In genomic region chr4:80324171-80324570, GRCh38 we compare ENCODE assay signal across 30 cellular contexts.
"Had no signal": no experiment of that assay in that cellular context is flagged by ENCODE, and none has a peak within 500 bp of the region (broad histone marks: within the 10 kb centered on the region; RNA-seq: fewer than 3 reads in every experiment).

No MANE protein-coding gene starts in this region.

- H3K27ac ChIP-seq: adrenal gland, ascending aorta, body of pancreas, brain microvascular endothelial cell, breast epithelium, cardiac muscle cell had no signal

- DNase-seq: activated effector memory CD4-positive, alpha-beta T cell treated with anti-CD3 and anti-CD28 coated beads, Interleukin-2, amount 50 U/mL, for 16 hours; activated effector memory CD4-positive, alpha-beta T cell treated with Interleukin-2 at 50 U/mL for 16 hours; activated gamma-delta T cell; activated gamma-delta T cell treated with Interleukin-2 at 50 U/mL for 16 hours; activated naive CD4-positive, alpha-beta T cell; activated naive CD4-positive, alpha-beta T cell treated with anti-CD3 and anti-CD28 coated beads for 36 hours; activated naive CD4-positive, alpha-beta T cell treated with anti-CD3 and anti-CD28 coated beads, Interleukin-2, amount 10 ng/mL, durations not matched to agents 7 days and 5 days; activated naive CD4-positive, alpha-beta T cell treated with anti-CD3 and anti-CD28 coated beads, Interleukin-2, amount 50 U/mL, for 16 hours; activated naive CD4-positive, alpha-beta T cell treated with Interleukin-2 at 50 U/mL for 16 hours; activated naive CD8-positive, alpha-beta T cell treated with anti-CD3 and anti-CD28 coated beads for 36 hours; activated naive CD8-positive, alpha-beta T cell treated with anti-CD3 and anti-CD28 coated beads, Interleukin-2, amount 10 ng/mL, durations not matched to agents 7 days and 5 days; activated naive CD8-positive, alpha-beta T cell treated with anti-CD3 and anti-CD28 coated beads, Interleukin-2, amount 50 U/mL, for 24 hours; activated T-cell treated with anti-CD3 and anti-CD28 coated beads, Interleukin-2, amount 50 U/mL, for 4 hours; activated T-cell treated with anti-CD3 and anti-CD28 coated beads, Interleukin-2, amount 50 U/mL, for 48 hours; activated T-cell treated with anti-CD3 and anti-CD28 coated beads, Interleukin-2, amount 50 U/mL, for 72 hours; adrenal gland; amniotic stem cell; amygdala; anterior cingulate cortex; aorta; body of pancreas; brain microvascular endothelial cell; caudate nucleus; central memory CD4-positive, alpha-beta T cell; cerebellar nuclear complex had no signal

- H3K4me1 ChIP-seq: adrenal gland, ascending aorta, body of pancreas, breast epithelium had no signal

- H3K36me3 ChIP-seq: adrenal gland, ascending aorta, brain microvascular endothelial cell, breast epithelium, cardiac muscle cell had no signal

- ATAC-seq: activated naive CD4-positive, alpha-beta T cell treated with anti-CD3 and anti-CD28 coated beads, Interleukin-2, amount 50 U/mL, for 72 hours; activated naive CD8-positive, alpha-beta T cell treated with anti-CD3 and anti-CD28 coated beads, Interleukin-2, amount 50 U/mL, for 24 hours; activated T-cell treated with anti-CD3 and anti-CD28 coated beads, Interleukin-2, amount 50 U/mL, for 4 hours; activated T-cell treated with anti-CD3 and anti-CD28 coated beads, Interleukin-2, amount 50 U/mL, for 72 hours; activated T-helper 17 cell treated with anti-CD3 and anti-CD28 coated beads, Interleukin-2, amount 50 U/mL, for 72 hours; body of pancreas had no signal

- H3K4me3 ChIP-seq: adrenal gland, ascending aorta, body of pancreas, breast epithelium, cardiac muscle cell had no signal

- H3K9me3 ChIP-seq: adrenal gland, ascending aorta, body of pancreas, breast epithelium had no signal
